Comparison of ENCODE assay signal across 21 cellular contexts in the genomic region with DNA sequence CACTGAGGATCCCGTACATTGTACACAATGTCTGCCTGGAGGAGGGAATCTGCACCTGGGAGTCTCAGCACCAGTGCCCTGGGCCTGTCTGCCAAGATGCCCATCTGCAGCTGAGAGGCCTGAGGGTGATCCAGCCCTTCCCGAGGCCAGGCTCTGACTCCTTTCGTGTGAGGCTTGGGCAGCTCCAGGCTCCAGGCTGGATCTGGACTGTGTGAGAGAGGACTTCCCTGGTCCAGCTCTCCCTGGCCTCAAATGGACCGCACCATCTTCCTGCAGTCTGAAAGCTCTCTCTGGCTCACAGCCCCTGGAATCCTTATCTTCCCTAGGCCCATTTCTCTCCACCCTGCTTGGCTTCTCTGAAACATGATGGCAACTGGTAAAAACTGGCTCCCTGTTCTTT.
DNase-seq lines count a peak whose midpoint lies in the region; ATAC-seq and TF ChIP-seq lines count a peak whose summit lies in the region.
"Had no signal": no experiment of that assay in that cellular context is flagged by ENCODE, and none has a peak within 500 bp of the region (broad histone marks: within the 10 kb centered on the region; RNA-seq: fewer than 3 reads in every experiment).

No MANE protein-coding gene starts in this region.

- no peak for TF ChIP-seq EP300 in gastroesophageal sphincter (IDR thresholded peaks at IDR 0.05)

- no peaks in the 10 kb centered on the region for H3K79me2 ChIP-seq in osteoblast (ENCODE audit: insufficient read depth, low read length)

- no peak overlapping the region for H2AFZ ChIP-seq in osteoblast (ENCODE audit: low read length)
- H2AFZ ChIP-seq: GM23338 had no signal

- peaks cover 7% of the 10 kb centered on the region for H3K27me3 Mint-ChIP-seq in activated T-cell treated with anti-CD3 and anti-CD28 coated beads, Interleukin-2, amount 50 U/mL, for 72 hours (ENCODE audit: low read depth)
- H3K27me3 Mint-ChIP-seq: B cell; CD4-positive, CD25-positive, alpha-beta regulatory T cell had no signal

- intact Hi-C loops in Right ventricle myocardium inferior (cut with DNase I) = loop anchor here (2.0 kb wide), 1 partner anchor 59 kb away; no protein-coding TSS in a partner anchor

- H3K9me3 Mint-ChIP-seq in activated T-cell treated with anti-CD3 and anti-CD28 coated beads, Interleukin-2, amount 50 U/mL, for 72 hours = no peaks in the 10 kb centered on the region
- H3K9me3 Mint-ChIP-seq: GM23338, H9 had no signal

- no peak for TF ChIP-seq POLR2A in gastroesophageal sphincter (IDR thresholded peaks at IDR 0.05)

- no peak overlapping the region for H3K4me3 Mint-ChIP-seq in activated T-cell treated with anti-CD3 and anti-CD28 coated beads, Interleukin-2, amount 50 U/mL, for 72 hours
- H3K4me3 Mint-ChIP-seq: B cell; CD4-positive, CD25-positive, alpha-beta regulatory T cell; CD8-positive, alpha-beta T cell; GM23338; H9 had no signal

- H3K27ac ChIP-seq in right atrium auricular region (no peak overlapping the region), coronary artery (no peak overlapping the region), osteoblast (ENCODE audit: low read depth, low read length) (no peak overlapping the region), gastroesophageal sphincter (no peak overlapping the region)
- H3K27ac ChIP-seq: BLaER1, C4-2B had no signal

- H3K27ac Mint-ChIP-seq in activated T-cell treated with anti-CD3 and anti-CD28 coated beads, Interleukin-2, amount 50 U/mL, for 72 hours = no peak overlapping the region
- H3K27ac Mint-ChIP-seq: B cell; CD4-positive, CD25-positive, alpha-beta regulatory T cell; CD8-positive, alpha-beta T cell; GM23338; H9 had no signal

- H3K4me2 ChIP-seq in osteoblast (ENCODE audit: insufficient read depth, low read length) = no peak overlapping the region
- H3K4me2 ChIP-seq: BLaER1, GM23338 had no signal

- H3K27me3 ChIP-seq in right atrium auricular region = no peaks in the 10 kb centered on the region
- H3K27me3 ChIP-seq in osteoblast (ENCODE audit: insufficient read depth, low read length) = peaks cover 48% of the 10 kb centered on the region
- H3K27me3 ChIP-seq in gastroesophageal sphincter = peaks cover 5% of the 10 kb centered on the region
- H3K27me3 ChIP-seq: BLaER1 had no signal

- no peaks in the 10 kb centered on the region for H3K36me3 ChIP-seq in right atrium auricular region
- no peaks in the 10 kb centered on the region for H3K36me3 ChIP-seq in osteoblast (ENCODE audit: insufficient read depth, low read length)
- no peaks in the 10 kb centered on the region for H3K36me3 ChIP-seq in gastroesophageal sphincter
- H3K36me3 ChIP-seq: BLaER1 had no signal

- no peaks in the 10 kb centered on the region for H4K20me1 ChIP-seq in osteoblast (ENCODE audit: insufficient read depth, low read length)
- H4K20me1 ChIP-seq: BLaER1 had no signal

- TF ChIP-seq CTCF in right atrium auricular region (IDR thresholded peaks at IDR 0.05) (no peak), coronary artery (IDR thresholded peaks at IDR 0.05) (no peak), osteoblast (IDR thresholded peaks at IDR 0.05; ENCODE audit: extremely low read depth, low read depth, low read length) (no peak), gastroesophageal sphincter (IDR thresholded peaks at IDR 0.05) (no peak)

- H3K4me1 Mint-ChIP-seq in activated T-cell treated with anti-CD3 and anti-CD28 coated beads, Interleukin-2, amount 50 U/mL, for 72 hours (ENCODE audit: low read depth) = no peaks in the 10 kb centered on the region
- H3K4me1 Mint-ChIP-seq: B cell; CD4-positive, CD25-positive, alpha-beta regulatory T cell; GM23338 had no signal

- H3K9me3 ChIP-seq in right atrium auricular region = no peaks in the 10 kb centered on the region
- no peaks in the 10 kb centered on the region for H3K9me3 ChIP-seq in osteoblast (ENCODE audit: low read depth, low read length)
- no peaks in the 10 kb centered on the region for H3K9me3 ChIP-seq in gastroesophageal sphincter
- H3K9me3 ChIP-seq: BLaER1, Caco-2 had no signal

- 100% methylated on average over 2 of the region's 4 CpGs for WGBS in gastroesophageal sphincter (ENCODE audit: low coverage in 1 of 2), 2 donors

- no peaks in the 10 kb centered on the region for H3K36me3 Mint-ChIP-seq in activated T-cell treated with anti-CD3 and anti-CD28 coated beads, Interleukin-2, amount 50 U/mL, for 72 hours (ENCODE audit: insufficient read depth in 2 of 2)
- H3K36me3 Mint-ChIP-seq: CD4-positive, CD25-positive, alpha-beta regulatory T cell; CD8-positive, alpha-beta T cell had no signal

- H3K4me1 ChIP-seq in right atrium auricular region (no peaks in the 10 kb centered on the region), osteoblast (ENCODE audit: insufficient read depth, low read length) (no peaks in the 10 kb centered on the region), gastroesophageal sphincter (peaks cover 0 to 6% (median 0%) of the 10 kb centered on the region in 3 donors)
- H3K4me1 ChIP-seq: BLaER1 had no signal

- H3K4me3 ChIP-seq in right atrium auricular region (no peak overlapping the region), coronary artery (no peak overlapping the region), osteoblast (ENCODE audit: insufficient read depth, low read length) (no peak overlapping the region), gastroesophageal sphincter (no peak overlapping the region)
- H3K4me3 ChIP-seq: BLaER1, GM23338 had no signal

- DNase-seq in right atrium auricular region (ENCODE audit: low spot score) = peak; percentile 52
- DNase-seq in Right ventricle myocardium inferior (ENCODE audit: missing footprints) = no peak
- DNase-seq in cerebellar cortex (ENCODE audit: low spot score) = peak; percentile 74
- peak; percentile 47 for DNase-seq in coronary artery (ENCODE audit: low spot score)
- peak; percentile 11 for DNase-seq in osteoblast (ENCODE audit: insufficient read length, low spot score, missing footprints)
- no peak for DNase-seq in stimulated activated naive CD4-positive, alpha-beta T cell treated with Interleukin-2 at 50 U/mL for 16 hours (lab: John Stamatoyannopoulos, UW)
- DNase-seq in activated T-cell treated with anti-CD3 and anti-CD28 coated beads, Interleukin-2, amount 50 U/mL, for 72 hours = no peak
- DNase-seq: Caco-2; CD4-positive, CD25-positive, alpha-beta regulatory T cell; CD8-positive, alpha-beta T cell; DMS153; DMS79; EL; GF-D8; H9 had no signal

- ATAC-seq in Right ventricle myocardium inferior = no peak
- ATAC-seq in activated T-cell treated with anti-CD3 and anti-CD28 coated beads, Interleukin-2, amount 50 U/mL, for 72 hours (replicated peaks in 1 of 2) = no peak
- no peak for ATAC-seq in gastroesophageal sphincter
- ATAC-seq: CD8-positive, alpha-beta T cell; GM23338; HCT116 had no signal

Comparison
In these comparisons a context has a peak if more than half of its experiments do, and no peak if none do; other contexts are left out.
1. DNase-seq: peak in right atrium auricular region (single experiment), cerebellar cortex (single experiment), coronary artery (single experiment) and osteoblast (single experiment); none in Right ventricle myocardium inferior (single experiment), stimulated activated naive CD4-positive, alpha-beta T cell treated with Interleukin-2 at 50 U/mL for 16 hours (single experiment) and activated T-cell treated with anti-CD3 and anti-CD28 coated beads, Interleukin-2, amount 50 U/mL, for 72 hours (0 of 2).